In genomic region chr20:61353261-61353995, GRCh38 we compare ENCODE assay signal across 17 cellular contexts.
A peak's percentile ranks its signal among the peaks of the same experiment; 100 is the strongest.
DNase-seq lines count a peak whose midpoint lies in the region; FAIRE-seq and TF ChIP-seq lines count a peak whose summit lies in the region.
"Had no signal": no experiment of that assay in that cellular context is flagged by ENCODE, and none has a peak within 500 bp of the region (broad histone marks: within the 10 kb centered on the region; RNA-seq: fewer than 3 reads in every experiment).

No MANE protein-coding gene starts in this region.

- peaks cover 0 to 22% (median 0%) of the 10 kb centered on the region in 8 donors for H3K9me3 ChIP-seq in spleen
- no peaks in the 10 kb centered on the region for H3K9me3 ChIP-seq in CD8-positive, alpha-beta memory T cell (ENCODE audit: low read length)
- H3K9me3 ChIP-seq: transverse colon had no signal

- TF ChIP-seq CTCF in spleen (IDR thresholded peaks at IDR 0.05 in 8 of 11, conservative IDR thresholded peaks at IDR 0.05 in 3 of 11): no peak

- no peaks in the 10 kb centered on the region for H3K4me1 Mint-ChIP-seq in CD8-positive, alpha-beta memory T cell
- H3K4me1 Mint-ChIP-seq: stimulated activated effector memory CD8-positive, alpha-beta T cell treated with anti-CD3 and anti-CD28 coated beads, Interleukin-12 subunit alpha, Interleukin-12 subunit beta, amount 100 ng/mL, for 72 hours had no signal

- H3K4me1 ChIP-seq in spleen: peaks cover 0 to 47% (median 8%) of the 10 kb centered on the region in 6 donors
- H3K4me1 ChIP-seq in CD8-positive, alpha-beta memory T cell (ENCODE audit: insufficient read depth, low read length): no peaks in the 10 kb centered on the region
- H3K4me1 ChIP-seq: transverse colon had no signal

- 51 to 61% (median 56%) methylated on average over 11 to 12 of the region's 12 CpGs for WGBS in spleen, 5 donors

- no peaks in the 10 kb centered on the region for H3K36me3 ChIP-seq in spleen
- H3K36me3 ChIP-seq in CD8-positive, alpha-beta memory T cell (ENCODE audit: insufficient read depth, low read length): no peaks in the 10 kb centered on the region
- H3K36me3 ChIP-seq: transverse colon had no signal

- H3K27me3 Mint-ChIP-seq in CD8-positive, alpha-beta memory T cell: peaks cover 1 to 3% of the 10 kb centered on the region in 2 donors

- intact Hi-C loops in spleen (cut with DNase I; ENCODE audit: low total_unique reads): no loop called here

- no peak overlapping the region for H3K4me3 Mint-ChIP-seq in CD8-positive, alpha-beta memory T cell
- H3K4me3 Mint-ChIP-seq: stimulated activated effector memory CD8-positive, alpha-beta T cell treated with anti-CD3 and anti-CD28 coated beads, Interleukin-12 subunit alpha, Interleukin-12 subunit beta, amount 100 ng/mL, for 72 hours had no signal

- POLR2A ChIA-PET in CD8-positive, alpha-beta memory T cell (lab: Charles Lee): no interaction called here

- H3K27ac Mint-ChIP-seq in CD8-positive, alpha-beta memory T cell: no peak overlapping the region
- H3K27ac Mint-ChIP-seq: stimulated activated effector memory CD8-positive, alpha-beta T cell treated with anti-CD3 and anti-CD28 coated beads, Interleukin-12 subunit alpha, Interleukin-12 subunit beta, amount 100 ng/mL, for 72 hours had no signal

- no peak for FAIRE-seq in H54 (lab: Jason Lieb, UNC)

- peaks cover 0 to 4% (median 0%) of the 10 kb centered on the region in 5 donors for H3K9me3 Mint-ChIP-seq in CD8-positive, alpha-beta memory T cell

- H3K36me3 Mint-ChIP-seq in CD8-positive, alpha-beta memory T cell: no peaks in the 10 kb centered on the region
- H3K36me3 Mint-ChIP-seq: stimulated activated effector memory CD8-positive, alpha-beta T cell treated with anti-CD3 and anti-CD28 coated beads, Interleukin-12 subunit alpha, Interleukin-12 subunit beta, amount 100 ng/mL, for 72 hours had no signal

- peak overlapping the region in 3 of 8 donors; percentile 13 to 41 (median 39) for H3K27ac ChIP-seq in spleen
- H3K27ac ChIP-seq in CD8-positive, alpha-beta memory T cell (ENCODE audit: low read depth, low read length): no peak overlapping the region
- H3K27ac ChIP-seq: transverse colon had no signal

- TF ChIP-seq POLR2A in H54 (IDR thresholded peaks at IDR 0.05; ENCODE audit: low read depth, low read length) (no peak), spleen (IDR thresholded peaks at IDR 0.05) (no peak)

- peak; percentile 75 for DNase-seq in H54 (ENCODE audit: insufficient read length, low spot score)
- DNase-seq in SW480 (ENCODE audit: low spot score): peak; percentile 66
- peak; percentile 59 for DNase-seq in glomerular visceral epithelial cell (ENCODE audit: extremely low spot score)
- DNase-seq in spleen: peak; percentile 43
- DNase-seq in activated CD4-positive, alpha-beta T cell treated with anti-CD3 and anti-CD28 coated beads for 1 hour: no peak
- no peak for DNase-seq in CD8-positive, alpha-beta memory T cell
- DNase-seq in NCI-H2081 treated with DMSO at 0.1 percent for 48 hours (lab: John Stamatoyannopoulos, UW): no peak
- DNase-seq: C1 segment of cervical spinal cord; DMS153; Kasumi-1; NCI-H1417 treated with DMSO at 0.1 percent for 48 hours; NCI-H446; SIG-M5; stimulated activated CD4-positive, alpha-beta T cell treated with anti-CD3 and anti-CD28 coated beads, Interleukin-12 subunit alpha, Interleukin-12 subunit beta, amount 100 ng/mL, for 4 hours; T-helper 2 cell; transverse colon had no signal

- H3K27me3 ChIP-seq in spleen (replicated peaks in 1 of 7): peaks cover 0 to 20% (median 0%) of the 10 kb centered on the region in 7 donors
- H3K27me3 ChIP-seq in CD8-positive, alpha-beta memory T cell (ENCODE audit: insufficient read depth, low read length, poor library complexity, severe bottlenecking): no peaks in the 10 kb centered on the region

- CTCF ChIA-PET in CD8-positive, alpha-beta memory T cell (lab: Charles Lee): no interaction called here

- H3K4me3 ChIP-seq in spleen: no peak overlapping the region
- no peak overlapping the region for H3K4me3 ChIP-seq in CD8-positive, alpha-beta memory T cell (ENCODE audit: low read length)
- H3K4me3 ChIP-seq: transverse colon had no signal

Comparison
In these comparisons a context has a peak if more than half of its experiments do, and no peak if none do; other contexts are left out.
1. DNase-seq: peak in H54 (single experiment), SW480 (single experiment), glomerular visceral epithelial cell (single experiment) and spleen (single experiment); none in activated CD4-positive, alpha-beta T cell treated with anti-CD3 and anti-CD28 coated beads for 1 hour (single experiment), CD8-positive, alpha-beta memory T cell (0 of 5) and NCI-H2081 treated with DMSO at 0.1 percent for 48 hours (single experiment).